Comparison of ENCODE assay signal across 19 cellular contexts in genomic region chr19:23792784-23793183, GRCh38. TPM values are rescaled to one million over a fixed set of nuclear protein-coding genes. Genes with fewer than 3 reads are reported as not detected.
DNase-seq lines count a peak whose midpoint lies in the region; ATAC-seq, FAIRE-seq and TF ChIP-seq lines count a peak whose summit lies in the region.
"Had no signal": no experiment of that assay in that cellular context is flagged by ENCODE, and none has a peak within 500 bp of the region (broad histone marks: within the 10 kb centered on the region; RNA-seq: fewer than 3 reads in every experiment).

No MANE protein-coding gene starts in this region.

- no peak for FAIRE-seq in RCC 7860 (lab: Jason Lieb, UNC)
- FAIRE-seq: GM12878, HepG2 had no signal

- H3K9me3 Mint-ChIP-seq in CD4-positive, CD25-positive, alpha-beta regulatory T cell = peaks cover 0 to 15% (median 7%) of the 10 kb centered on the region in 7 donors
- H3K9me3 Mint-ChIP-seq in endodermal cell (peaks cover 5% of the 10 kb centered on the region), progenitor cell of endocrine pancreas (ENCODE audit: low read depth) (peaks cover 20% of the 10 kb centered on the region)
- peaks cover 31% of the 10 kb centered on the region for H3K9me3 Mint-ChIP-seq in activated CD8-positive, alpha-beta T cell treated with anti-CD3 and anti-CD28 coated beads, Interleukin-2, amount 10 ng/mL, durations not matched to agents 7 days and 5 days (ENCODE audit: insufficient read depth)

- peaks cover 13 to 18% of the 10 kb centered on the region in 2 experiments for H3K9me3 ChIP-seq in CD4-positive, CD25-positive, alpha-beta regulatory T cell (ENCODE audit: control insufficient read depth in 2 of 2, low read length in 2 of 2)
- H3K9me3 ChIP-seq in T-helper 17 cell (ENCODE audit: control insufficient read depth, low read length, poor library complexity, severe bottlenecking) (no peaks in the 10 kb centered on the region), endodermal cell (ENCODE audit: control insufficient read depth, low read length) (peaks cover 22% of the 10 kb centered on the region)
- H3K9me3 ChIP-seq: HAP-1 had no signal

- no peak overlapping the region for H3K4me3 ChIP-seq in CD4-positive, CD25-positive, alpha-beta regulatory T cell (ENCODE audit: low read depth, low read length)
- H3K4me3 ChIP-seq in endodermal cell (ENCODE audit: low read length) = no peak overlapping the region
- H3K4me3 ChIP-seq: BLaER1, GM12878, HAP-1 had no signal

- WGBS in endodermal cell (ENCODE audit: insufficient coverage in 1 of 2, insufficient read length in 1 of 2), 2 experiments = 91 to 93% methylated on average over 4 to 5 of the region's 5 CpGs

- POLR2A ChIA-PET in activated CD8-positive, alpha-beta T cell treated with anti-CD3 and anti-CD28 coated beads, Interleukin-2, amount 10 ng/mL, durations not matched to agents 7 days and 5 days (lab: Charles Lee) = no interaction called here

- H3K27me3 ChIP-seq in CD4-positive, CD25-positive, alpha-beta regulatory T cell (ENCODE audit: control insufficient read depth, insufficient read depth, low read length) = no peaks in the 10 kb centered on the region
- H3K27me3 ChIP-seq in endodermal cell (ENCODE audit: control insufficient read depth, insufficient read depth, low read length, poor library complexity, severe bottlenecking) = no peaks in the 10 kb centered on the region
- H3K27me3 ChIP-seq: BLaER1 had no signal

- H3K9ac ChIP-seq in endodermal cell (ENCODE audit: extremely low read depth, low read length, poor library complexity, severe bottlenecking) = no peak overlapping the region
- H3K9ac ChIP-seq: BLaER1 had no signal

- ATAC-seq in CD4-positive, CD25-positive, alpha-beta regulatory T cell (ENCODE audit: low read depth in 2 of 2) = no peak
- no peak for ATAC-seq in T-helper 17 cell
- no peak for ATAC-seq in activated CD8-positive, alpha-beta T cell treated with anti-CD3 and anti-CD28 coated beads, Interleukin-2, amount 10 ng/mL, durations not matched to agents 7 days and 5 days
- ATAC-seq: CD8-positive, alpha-beta T cell; GM12878; HepG2 had no signal

- H3K27ac Mint-ChIP-seq in CD4-positive, CD25-positive, alpha-beta regulatory T cell = peak overlapping the region in 2 of 3 donors; percentile 31 to 34
- peak overlapping the region; percentile 43 for H3K27ac Mint-ChIP-seq in T-helper 17 cell
- H3K27ac Mint-ChIP-seq in endodermal cell = peak overlapping the region; percentile 64
- H3K27ac Mint-ChIP-seq in progenitor cell of endocrine pancreas = peak overlapping the region; percentile 91
- H3K27ac Mint-ChIP-seq in activated CD8-positive, alpha-beta T cell treated with anti-CD3 and anti-CD28 coated beads, Interleukin-2, amount 10 ng/mL, durations not matched to agents 7 days and 5 days = no peak overlapping the region
- H3K27ac Mint-ChIP-seq: CD14-positive monocyte; CD8-positive, alpha-beta T cell had no signal

- no peak overlapping the region for H3K27ac ChIP-seq in CD4-positive, CD25-positive, alpha-beta regulatory T cell (ENCODE audit: insufficient read depth, low read length, poor library complexity, severe bottlenecking)
- H3K27ac ChIP-seq in endodermal cell (ENCODE audit: low read depth, low read length) = no peak overlapping the region
- H3K27ac ChIP-seq: BLaER1 had no signal

- CTCF ChIA-PET in activated CD8-positive, alpha-beta T cell treated with anti-CD3 and anti-CD28 coated beads, Interleukin-2, amount 10 ng/mL, durations not matched to agents 7 days and 5 days (lab: Charles Lee) = no interaction called here

- no peaks in the 10 kb centered on the region for H3K36me3 ChIP-seq in CD4-positive, CD25-positive, alpha-beta regulatory T cell (ENCODE audit: control insufficient read depth, insufficient read depth, low read length)
- peaks cover 52% of the 10 kb centered on the region for H3K36me3 ChIP-seq in endodermal cell (ENCODE audit: control insufficient read depth, insufficient read depth, low read length)
- H3K36me3 ChIP-seq: BLaER1, HAP-1 had no signal

- H3K4me1 ChIP-seq in CD4-positive, CD25-positive, alpha-beta regulatory T cell (ENCODE audit: control insufficient read depth, insufficient read depth, low read length, poor library complexity, severe bottlenecking) = no peaks in the 10 kb centered on the region
- no peaks in the 10 kb centered on the region for H3K4me1 ChIP-seq in endodermal cell (ENCODE audit: control insufficient read depth, insufficient read depth, low read length)
- H3K4me1 ChIP-seq: HAP-1 had no signal

- no peak for DNase-seq in CD4-positive, CD25-positive, alpha-beta regulatory T cell
- no peak for DNase-seq in T-helper 17 cell
- no peak for DNase-seq in endodermal cell
- DNase-seq in progenitor cell of endocrine pancreas (ENCODE audit: low spot score, unreplicated experiment) = no peak
- no peak for DNase-seq in RCC 7860 (ENCODE audit: low spot score)
- no peak for DNase-seq in activated CD8-positive, alpha-beta T cell treated with anti-CD3 and anti-CD28 coated beads, Interleukin-2, amount 10 ng/mL, durations not matched to agents 7 days and 5 days
- DNase-seq in DMS 273 treated with DMSO at 0.1 percent for 48 hours (lab: John Stamatoyannopoulos, UW) = no peak
- DNase-seq in effector CD8-positive, alpha-beta T cell (lab: John Stamatoyannopoulos, UW) = no peak
- DNase-seq: 8988T; Calu3; CD8-positive, alpha-beta T cell; DMS53; DND-41; EL had no signal

- peaks cover 0 to 21% (median 4%) of the 10 kb centered on the region in 4 donors for H3K4me1 Mint-ChIP-seq in CD4-positive, CD25-positive, alpha-beta regulatory T cell
- peaks cover 4% of the 10 kb centered on the region for H3K4me1 Mint-ChIP-seq in T-helper 17 cell
- peaks cover 10% of the 10 kb centered on the region for H3K4me1 Mint-ChIP-seq in endodermal cell
- peaks cover 12% of the 10 kb centered on the region for H3K4me1 Mint-ChIP-seq in progenitor cell of endocrine pancreas (ENCODE audit: low read depth)
- H3K4me1 Mint-ChIP-seq in activated CD8-positive, alpha-beta T cell treated with anti-CD3 and anti-CD28 coated beads, Interleukin-2, amount 10 ng/mL, durations not matched to agents 7 days and 5 days (ENCODE audit: low read depth) = no peaks in the 10 kb centered on the region

- no peaks in the 10 kb centered on the region for H3K27me3 Mint-ChIP-seq in CD4-positive, CD25-positive, alpha-beta regulatory T cell
- H3K27me3 Mint-ChIP-seq in T-helper 17 cell (no peaks in the 10 kb centered on the region), endodermal cell (ENCODE audit: insufficient read depth) (no peaks in the 10 kb centered on the region), progenitor cell of endocrine pancreas (no peaks in the 10 kb centered on the region)
- H3K27me3 Mint-ChIP-seq in activated CD8-positive, alpha-beta T cell treated with anti-CD3 and anti-CD28 coated beads, Interleukin-2, amount 10 ng/mL, durations not matched to agents 7 days and 5 days (ENCODE audit: low read depth) = no peaks in the 10 kb centered on the region

- no peak for TF ChIP-seq CTCF in endodermal cell (conservative IDR thresholded peaks at IDR 0.05)
- no peak for TF ChIP-seq CTCF in progenitor cell of endocrine pancreas (IDR thresholded peaks at IDR 0.05; ENCODE audit: unreplicated experiment)

- H3K4me3 Mint-ChIP-seq in CD4-positive, CD25-positive, alpha-beta regulatory T cell = no peak overlapping the region
- no peak overlapping the region for H3K4me3 Mint-ChIP-seq in T-helper 17 cell
- no peak overlapping the region for H3K4me3 Mint-ChIP-seq in endodermal cell
- no peak overlapping the region for H3K4me3 Mint-ChIP-seq in progenitor cell of endocrine pancreas (ENCODE audit: low read depth)
- H3K4me3 Mint-ChIP-seq in activated CD8-positive, alpha-beta T cell treated with anti-CD3 and anti-CD28 coated beads, Interleukin-2, amount 10 ng/mL, durations not matched to agents 7 days and 5 days = no peak overlapping the region
- H3K4me3 Mint-ChIP-seq: CD14-positive monocyte; CD8-positive, alpha-beta T cell had no signal

- peaks cover 10% of the 10 kb centered on the region for H3K36me3 Mint-ChIP-seq in CD4-positive, CD25-positive, alpha-beta regulatory T cell
- H3K36me3 Mint-ChIP-seq in T-helper 17 cell (ENCODE audit: low read depth) (no peaks in the 10 kb centered on the region), endodermal cell (ENCODE audit: low read depth) (peaks cover 66% of the 10 kb centered on the region), progenitor cell of endocrine pancreas (ENCODE audit: insufficient read depth) (peaks cover 50% of the 10 kb centered on the region)
- peaks cover 31% of the 10 kb centered on the region for H3K36me3 Mint-ChIP-seq in activated CD8-positive, alpha-beta T cell treated with anti-CD3 and anti-CD28 coated beads, Interleukin-2, amount 10 ng/mL, durations not matched to agents 7 days and 5 days (ENCODE audit: low read depth)

RNA-seq across cellular contexts. Expression of gene ZNF681, which starts 34.1 kb away (rescaled TPM):
- total RNA-seq in CD4-positive, CD25-positive, alpha-beta regulatory T cell = 1.9 TPM
- 1 to 10 TPM; 1.7 to 2.9 (median 2.2) TPM for polyA plus RNA-seq in CD4-positive, CD25-positive, alpha-beta regulatory T cell
- total RNA-seq in T-helper 17 cell = 1 to 10 TPM; 1.5 to 1.9 TPM
- total RNA-seq in endodermal cell = 10 to 100 TPM in 1 of 2 donors, 1 to 10 TPM in 1; 3.5 to 11.3 TPM
- 7.9 TPM for polyA plus RNA-seq in endodermal cell (2013, experiment 1 of 2)
- polyA plus RNA-seq in endodermal cell (2013, experiment 2 of 2) = 7.0 TPM
- total RNA-seq in progenitor cell of endocrine pancreas = 10.2 and 11.5 TPM in 2 replicates
- total RNA-seq in activated CD8-positive, alpha-beta T cell treated with anti-CD3 and anti-CD28 coated beads, Interleukin-2, amount 10 ng/mL, durations not matched to agents 7 days and 5 days = 1 to 10 TPM; 5.5 to 7.5 TPM
- total RNA-seq: HepG2 had no signal
- polyA plus RNA-seq: HepG2 had no signal
